Comparison of ENCODE assay signal across 33 cellular contexts in the genomic region with DNA sequence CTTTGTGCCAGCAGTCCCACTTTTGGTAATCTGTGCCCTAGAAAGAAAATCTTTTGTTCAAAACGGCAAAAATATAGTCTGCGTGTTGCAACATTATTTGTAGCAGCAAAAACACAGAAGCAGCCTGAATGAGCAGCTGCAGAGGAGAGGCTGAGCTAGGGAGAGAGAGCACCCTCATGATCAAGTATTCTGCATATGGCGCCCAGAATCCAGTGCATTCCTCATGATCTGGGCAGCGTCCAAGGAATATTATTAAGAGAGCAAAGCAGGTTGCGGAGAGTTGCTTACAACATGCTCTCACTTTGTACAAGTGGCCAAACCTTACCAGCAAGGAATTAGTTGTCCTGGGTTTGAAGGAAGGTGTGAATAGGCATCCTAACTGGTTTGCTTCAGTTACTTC. TPM values are rescaled to one million over a fixed set of nuclear protein-coding genes. Genes with fewer than 3 reads are reported as not detected.
"Had no signal": no experiment of that assay in that cellular context is flagged by ENCODE, and none has a peak within 500 bp of the region (broad histone marks: within the 10 kb centered on the region; RNA-seq: fewer than 3 reads in every experiment).

No MANE protein-coding gene starts in this region.

- DNase-seq: colonic mucosa; effector CD8-positive, alpha-beta T cell; endodermal cell; foreskin keratinocyte; glutamatergic neuron; heart right ventricle; islet precursor cell; kidney glomerular epithelial cell; mesenchymal stem cell; mucosa of descending colon; naive thymus-derived CD4-positive, alpha-beta T cell; spleen; stimulated activated CD4-positive, alpha-beta T cell treated with anti-CD3 and anti-CD28 coated beads, Interleukin-4, amount 100 ng/mL, for 4 hours; stimulated activated naive CD8-positive, alpha-beta T cell treated with anti-CD3 and anti-CD28 coated beads, Interleukin-15, Interleukin-2, amounts not matched to agents 100 U/mL and 50 U/mL, for 24 hours; substantia nigra; upper lobe of left lung; uterus had no signal

- H3K4me1 ChIP-seq: colonic mucosa, foreskin keratinocyte, gastroesophageal sphincter, heart right ventricle, spleen, tibial nerve, upper lobe of left lung, uterus had no signal

- H3K4me3 ChIP-seq: colonic mucosa, gastroesophageal sphincter, heart right ventricle, mucosa of descending colon, neural progenitor cell, prostate gland, skin epidermis, spleen, thoracic aorta, tibial nerve, upper lobe of left lung, uterus had no signal

- H2AFZ ChIP-seq: neural progenitor cell had no signal

- H3K36me3 ChIP-seq: colonic mucosa, neural progenitor cell, prostate gland, thoracic aorta, upper lobe of left lung, uterus had no signal

- H3K9ac ChIP-seq: neural progenitor cell had no signal

- H3K4me2 ChIP-seq: neural progenitor cell had no signal

- H3K27ac ChIP-seq: colonic mucosa, epithelial cell of prostate, foreskin keratinocyte, gastroesophageal sphincter, heart right ventricle, neural progenitor cell, prostate gland, skin epidermis, spleen, thoracic aorta, tibial nerve, upper lobe of left lung, uterus had no signal

- H3K27me3 ChIP-seq: colonic mucosa, foreskin keratinocyte, gastroesophageal sphincter, heart right ventricle, neural progenitor cell, spleen, tibial nerve, upper lobe of left lung, uterus had no signal

- H3K9me3 ChIP-seq: colonic mucosa, gastroesophageal sphincter, heart right ventricle, mucosa of descending colon, prostate gland, thoracic aorta, tibial nerve, upper lobe of left lung, uterus had no signal

RNA-seq across cellular contexts. Expression of a gene that starts 45.6 kb away (rescaled TPM):
- total RNA-seq: chondrocyte; colonic mucosa; esophagus mucosa; fibroblast of lung; foreskin keratinocyte; gastroesophageal sphincter; heart right ventricle; left lobe of liver; lung microvascular endothelial cell; mesothelial cell of epicardium; mucosa of descending colon; naive thymus-derived CD4-positive, alpha-beta T cell; osteocyte; prostate gland; renal cortical epithelial cell; sciatic nerve; spleen; thoracic aorta; tibial nerve; upper lobe of left lung; uterus had no signal
- polyA plus RNA-seq: fibroblast of lung; foreskin keratinocyte; heart right ventricle; naive thymus-derived CD4-positive, alpha-beta T cell had no signal
